In the genomic region with DNA sequence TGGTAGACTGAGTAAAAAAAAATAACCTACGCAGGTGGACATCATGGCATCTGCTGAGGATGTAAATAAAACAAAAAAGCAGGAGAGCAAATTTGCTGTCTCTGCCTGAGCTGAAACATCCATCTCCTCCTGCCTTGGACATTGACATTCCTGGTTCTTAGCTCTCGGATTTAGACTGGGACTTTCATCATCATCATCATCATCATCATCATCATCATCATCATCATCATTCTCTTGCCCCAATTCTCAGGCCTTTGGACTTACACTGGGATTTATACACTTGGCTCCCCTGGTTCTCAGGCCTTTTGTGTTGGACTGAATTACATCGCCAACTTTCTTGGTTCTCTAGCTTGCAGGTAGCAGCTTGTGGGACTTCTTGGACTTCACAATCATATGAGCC, we compare ENCODE assay signal across 34 cellular contexts.
"Had no signal": no experiment of that assay in that cellular context is flagged by ENCODE, and none has a peak within 500 bp of the region (broad histone marks: within the 10 kb centered on the region; RNA-seq: fewer than 3 reads in every experiment).

No MANE protein-coding gene starts in this region.

- H3K9me3 ChIP-seq: MG63 had no signal

- DNase-seq: Karpas-422, Kasumi-1, MG63, MM.1S, MV-4-11, NCI-H1048, NCI-H1092, NCI-H1092 treated with DMSO at 0.1 percent for 48 hours, NCI-H1105, NCI-H1105 treated with DMSO at 0.1 percent for 48 hours, NCI-H1417, NCI-H1417 treated with DMSO at 0.1 percent for 48 hours, NCI-H1436, NCI-H1436 treated with DMSO at 0.1 percent for 48 hours, NCI-H146, NCI-H1694, NCI-H1694 treated with DMSO at 0.1 percent for 48 hours, NCI-H187, NCI-H187 treated with DMSO at 0.1 percent for 48 hours, NCI-H1930, NCI-H2029, NCI-H2029 treated with DMSO at 0.1 percent for 48 hours, NCI-H2081, NCI-H2081 treated with DMSO at 0.1 percent for 48 hours, NCI-H2107, NCI-H2171, NCI-H2171 treated with DMSO at 0.1 percent for 48 hours, NCI-H2227 treated with DMSO at 0.1 percent for 48 hours, NCI-H226, NCI-H345, NCI-H446, NCI-H446 treated with DMSO at 0.1 percent for 48 hours, NCI-H510A, NCI-H510A treated with DMSO at 0.1 percent for 48 hours had no signal

- H3K27me3 ChIP-seq: MG63 had no signal

- H3K4me3 ChIP-seq: MG63 had no signal

- H3K36me3 ChIP-seq: MG63 had no signal
